In the genomic region with DNA sequence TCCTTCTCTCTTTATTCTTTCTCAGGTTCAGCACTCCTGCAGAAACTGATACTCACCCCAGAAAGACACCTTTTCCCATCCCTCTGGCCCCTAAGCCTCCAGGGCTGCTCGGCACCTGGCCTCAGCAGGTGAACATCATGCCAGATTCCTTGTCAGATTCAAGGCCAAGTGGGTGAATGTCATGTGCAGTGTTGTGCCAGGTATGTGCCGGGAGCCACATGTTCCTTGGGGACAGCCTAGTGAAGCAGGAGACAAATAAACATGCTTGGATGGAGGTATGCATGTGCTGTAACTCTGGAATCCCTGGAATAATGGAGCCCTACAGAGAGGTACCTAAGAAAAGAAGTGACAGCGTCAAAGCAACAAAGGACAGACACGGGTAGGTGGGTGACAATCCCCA, we compare ENCODE assay signal across 11 cellular contexts. TPM values are rescaled to one million over a fixed set of nuclear protein-coding genes. Genes with fewer than 3 reads are reported as not detected.
"Had no signal": no experiment of that assay in that cellular context is flagged by ENCODE, and none has a peak within 500 bp of the region (broad histone marks: within the 10 kb centered on the region; RNA-seq: fewer than 3 reads in every experiment).

No MANE protein-coding gene starts in this region.

RNA-seq across cellular contexts. Expression of a gene that starts 1.7 kb away (rescaled TPM):
- total RNA-seq: natural killer cell, occipital lobe, osteoblast, prostate gland, pulmonary artery endothelial cell, sciatic nerve, spleen, testis, vagina had no signal

RNA-seq across cellular contexts. Expression of a gene that starts 47.3 kb away (rescaled TPM):
- total RNA-seq: natural killer cell, occipital lobe, osteoblast, prostate gland, pulmonary artery endothelial cell, sciatic nerve, smooth muscle cell, spleen, ureter, vagina had no signal

RNA-seq across cellular contexts. Expression of a gene that starts 56.9 kb away (rescaled TPM):
- total RNA-seq: pulmonary artery endothelial cell, smooth muscle cell, spleen had no signal
